In the genomic region with DNA sequence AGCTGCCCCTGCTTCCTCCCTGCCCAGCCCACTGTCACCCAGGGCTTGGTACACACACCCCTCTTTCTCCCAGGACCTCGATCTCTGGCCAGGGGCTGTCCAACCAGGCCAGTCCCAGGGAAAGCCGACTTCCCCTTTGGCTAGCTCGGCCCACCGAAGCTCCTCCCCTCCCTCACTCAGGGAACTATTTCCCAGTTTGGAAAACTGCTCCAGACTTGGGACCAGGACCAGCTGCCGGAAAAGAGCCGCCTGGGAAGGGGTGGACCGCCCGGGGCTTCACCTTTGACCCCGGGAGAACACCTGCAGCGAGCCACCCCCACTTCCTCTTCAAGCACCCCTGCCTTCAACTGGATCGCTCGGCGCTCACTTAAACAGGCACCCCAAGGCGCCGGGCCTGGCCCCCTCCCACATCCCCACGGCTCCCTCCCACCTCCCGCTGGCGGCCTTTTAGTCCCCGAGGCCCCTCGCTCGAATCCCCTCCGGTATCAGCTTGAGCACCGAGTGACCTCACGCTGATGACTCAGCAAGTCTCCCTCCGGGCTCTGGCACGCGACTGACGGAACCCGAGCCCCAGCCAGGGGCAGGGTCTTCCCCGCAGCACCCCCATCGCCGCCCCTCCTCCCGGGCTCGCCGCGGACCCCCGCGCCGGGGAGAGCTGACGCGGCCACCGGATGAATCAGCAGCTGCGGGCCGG, we compare ENCODE assay signal across 8 cellular contexts. TPM values are rescaled to one million over a fixed set of nuclear protein-coding genes. Genes with fewer than 3 reads are reported as not detected.
DNase-seq lines count a peak whose midpoint lies in the region; ATAC-seq and TF ChIP-seq lines count a peak whose summit lies in the region.

No MANE protein-coding gene starts in this region.

- peak; percentile 63 for ATAC-seq in left lung

- peak overlapping the region; percentile 66 to 98 for H3K4me3 ChIP-seq in left lung

- DNase-seq in D341Med (ENCODE audit: low spot score) (peak; percentile 67), GOT3 (lab: John Stamatoyannopoulos, UW) (peak; percentile 33), NCI-H146 (lab: John Stamatoyannopoulos, UW) (peak; percentile 80), dedifferentiated amniotic fluid mesenchymal stem cell (ENCODE audit: extremely low spot score) (peak; percentile 68), left lung (peak; percentile 87 to 90), NCI-H187 (lab: John Stamatoyannopoulos, UW) (no peak)
- DNase-seq in activated CD4-positive, alpha-beta T cell treated with anti-CD3 and anti-CD28 coated beads for 24 hours (ENCODE audit: low read depth in 2 of 2) = peak; percentile 48 to 49
- DNase-seq in stimulated activated CD4-positive, alpha-beta T cell treated with anti-CD3 and anti-CD28 coated beads, Interleukin-4, amount 100 ng/mL, for 24 hours = peak; percentile 76

- H3K9me3 ChIP-seq in left lung = no peaks in the 10 kb centered on the region

- peaks cover 0 to 13% of the 10 kb centered on the region in 2 donors for H3K36me3 ChIP-seq in left lung

- intact Hi-C loops in left lung (cut with DNase I) = no loop called here

- peak overlapping the region; percentile 96 to 98 for H3K27ac ChIP-seq in left lung

- H3K4me1 ChIP-seq in left lung = peaks cover 19 to 62% of the 10 kb centered on the region in 2 donors

- no peak for TF ChIP-seq CTCF in left lung (IDR thresholded peaks at IDR 0.05)

- H3K27me3 ChIP-seq in left lung = peaks cover 0 to 38% of the 10 kb centered on the region in 2 donors

RNA-seq across cellular contexts. Expression of a gene that starts 0.9 kb away (rescaled TPM):
- total RNA-seq in left lung = 10 to 100 TPM; 25.3 to 39.8 TPM

RNA-seq across cellular contexts. Expression of a gene that starts 8.6 kb away (rescaled TPM):
- total RNA-seq in left lung = 10 to 100 TPM; 23.9 to 37.9 TPM

RNA-seq across cellular contexts. Expression of a gene that starts 10.5 kb away (rescaled TPM):
- 10 to 100 TPM; 74.0 to 83.0 TPM for total RNA-seq in left lung

RNA-seq across cellular contexts. Expression of a gene that starts 15.4 kb away (rescaled TPM):
- total RNA-seq in left lung = 10 to 100 TPM; 38.0 to 57.7 TPM

RNA-seq across cellular contexts. Expression of a gene that starts 20.4 kb away (rescaled TPM):
- not detected for total RNA-seq in left lung

Comparison
In these comparisons a context has a peak if more than half of its experiments do, and no peak if none do; other contexts are left out.
1. DNase-seq: peak in D341Med (single experiment), GOT3 (single experiment), NCI-H146 (single experiment), activated CD4-positive, alpha-beta T cell treated with anti-CD3 and anti-CD28 coated beads for 24 hours (2 of 2), dedifferentiated amniotic fluid mesenchymal stem cell (single experiment), left lung (2 of 2) and stimulated activated CD4-positive, alpha-beta T cell treated with anti-CD3 and anti-CD28 coated beads, Interleukin-4, amount 100 ng/mL, for 24 hours (single experiment); none in NCI-H187 (0 of 2).